In the genomic region with DNA sequence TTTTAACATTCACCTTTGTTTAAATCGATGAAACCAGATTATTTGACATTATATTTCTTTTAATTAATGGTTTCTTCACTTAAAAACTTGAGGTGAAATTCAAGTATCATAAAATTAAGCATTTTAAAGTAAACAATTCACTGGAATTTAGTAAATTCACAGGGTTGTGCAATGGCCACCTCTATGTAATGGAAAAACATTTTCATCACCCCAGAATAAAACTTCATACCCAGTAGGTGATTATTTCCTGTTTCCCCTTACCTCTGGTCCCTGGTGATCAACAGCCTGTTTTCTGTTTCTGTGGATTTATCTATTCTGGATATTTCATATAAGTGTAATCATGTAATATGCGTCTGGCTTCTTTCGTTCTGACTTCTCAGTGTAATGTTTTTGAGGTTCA, we compare ENCODE assay signal across 26 cellular contexts. TPM values are rescaled to one million over a fixed set of nuclear protein-coding genes. Genes with fewer than 3 reads are reported as not detected.
DNase-seq lines count a peak whose midpoint lies in the region; ATAC-seq and TF ChIP-seq lines count a peak whose summit lies in the region.
"Had no signal": no experiment of that assay in that cellular context is flagged by ENCODE, and none has a peak within 500 bp of the region (broad histone marks: within the 10 kb centered on the region; RNA-seq: fewer than 3 reads in every experiment).

No MANE protein-coding gene starts in this region.

- H3K23ac ChIP-seq in mesenchymal stem cell (ENCODE audit: low read length in 2 of 2): no peak overlapping the region

- no peak overlapping the region for H3K4ac ChIP-seq in mesenchymal stem cell (ENCODE audit: low read depth in 1 of 2, low read length in 2 of 2)

- peaks cover 48% of the 10 kb centered on the region for H3K36me3 Mint-ChIP-seq in activated CD8-positive, alpha-beta T cell treated with anti-CD3 and anti-CD28 coated beads for 36 hours (ENCODE audit: low read depth)
- H3K36me3 Mint-ChIP-seq in activated CD8-positive, alpha-beta T cell treated with anti-CD3 and anti-CD28 coated beads, Interleukin-2, amount 10 ng/mL, durations not matched to agents 7 days and 5 days (ENCODE audit: low read depth): peaks cover 49% of the 10 kb centered on the region
- H3K36me3 Mint-ChIP-seq in CD4-positive, alpha-beta T cell (ENCODE audit: low read depth): peaks cover 87% of the 10 kb centered on the region
- peaks cover 71% of the 10 kb centered on the region for H3K36me3 Mint-ChIP-seq in activated T-helper 2 cell treated with anti-CD3 and anti-CD28 coated beads, Interferon-gamma antibody, Interleukin-2, Interleukin-4, amounts not matched to agents 10 μg/mL and 5 μg/mL and 100 μg/mL, durations not matched to agents 14 hours and 24 hours and 36 hours (ENCODE audit: low read depth)

- H3K9ac ChIP-seq in mesenchymal stem cell (ENCODE audit: low read length): no peak overlapping the region
- H3K9ac ChIP-seq: BLaER1 had no signal

- H3K27me3 ChIP-seq in CD4-positive, alpha-beta T cell (ENCODE audit: control insufficient read depth, insufficient read depth, low read length): no peaks in the 10 kb centered on the region
- H3K27me3 ChIP-seq in mesenchymal stem cell (ENCODE audit: control insufficient read depth in 1 of 2, insufficient read depth in 1 of 2, low read length in 2 of 2): no peaks in the 10 kb centered on the region
- H3K27me3 ChIP-seq: BLaER1, tibial nerve had no signal

- H3K9me3 ChIP-seq in CD4-positive, alpha-beta T cell (ENCODE audit: control insufficient read depth, low read length): no peaks in the 10 kb centered on the region
- H3K9me3 ChIP-seq in mesenchymal stem cell (ENCODE audit: control insufficient read depth, low read length): no peaks in the 10 kb centered on the region
- H3K9me3 ChIP-seq: BLaER1, Caco-2, left ventricle myocardium inferior, tibial nerve had no signal

- H2BK120ac ChIP-seq in mesenchymal stem cell (ENCODE audit: low read depth, low read length): no peak overlapping the region

- H3K9me3 Mint-ChIP-seq in activated CD8-positive, alpha-beta T cell treated with anti-CD3 and anti-CD28 coated beads for 36 hours: no peaks in the 10 kb centered on the region
- no peaks in the 10 kb centered on the region for H3K9me3 Mint-ChIP-seq in activated CD8-positive, alpha-beta T cell treated with anti-CD3 and anti-CD28 coated beads, Interleukin-2, amount 10 ng/mL, durations not matched to agents 7 days and 5 days (ENCODE audit: insufficient read depth)
- H3K9me3 Mint-ChIP-seq in CD4-positive, alpha-beta T cell: no peaks in the 10 kb centered on the region
- no peaks in the 10 kb centered on the region for H3K9me3 Mint-ChIP-seq in activated T-helper 2 cell treated with anti-CD3 and anti-CD28 coated beads, Interferon-gamma antibody, Interleukin-2, Interleukin-4, amounts not matched to agents 10 μg/mL and 5 μg/mL and 100 μg/mL, durations not matched to agents 14 hours and 24 hours and 36 hours
- H3K9me3 Mint-ChIP-seq: mesothelial cell of epicardium; naive thymus-derived CD4-positive, alpha-beta T cell had no signal

- no peak for ATAC-seq in activated CD8-positive, alpha-beta T cell treated with anti-CD3 and anti-CD28 coated beads for 36 hours
- ATAC-seq in activated CD8-positive, alpha-beta T cell treated with anti-CD3 and anti-CD28 coated beads, Interleukin-2, amount 10 ng/mL, durations not matched to agents 7 days and 5 days: no peak
- ATAC-seq in CD4-positive, alpha-beta T cell (ENCODE audit: poor library complexity): no peak
- ATAC-seq: esophagus mucosa; HepG2; naive thymus-derived CD4-positive, alpha-beta T cell had no signal

- no peak overlapping the region for H2BK5ac ChIP-seq in mesenchymal stem cell (ENCODE audit: low read depth, low read length, poor library complexity, severe bottlenecking)

- peak overlapping the region; percentile 65 for H3K27ac Mint-ChIP-seq in activated CD8-positive, alpha-beta T cell treated with anti-CD3 and anti-CD28 coated beads for 36 hours
- H3K27ac Mint-ChIP-seq in activated CD8-positive, alpha-beta T cell treated with anti-CD3 and anti-CD28 coated beads, Interleukin-2, amount 10 ng/mL, durations not matched to agents 7 days and 5 days: no peak overlapping the region
- peak overlapping the region; percentile 1 for H3K27ac Mint-ChIP-seq in CD4-positive, alpha-beta T cell
- peak overlapping the region; percentile 89 for H3K27ac Mint-ChIP-seq in activated T-helper 2 cell treated with anti-CD3 and anti-CD28 coated beads, Interferon-gamma antibody, Interleukin-2, Interleukin-4, amounts not matched to agents 10 μg/mL and 5 μg/mL and 100 μg/mL, durations not matched to agents 14 hours and 24 hours and 36 hours
- H3K27ac Mint-ChIP-seq: mesothelial cell of epicardium had no signal

- H3K27me3 Mint-ChIP-seq in activated CD8-positive, alpha-beta T cell treated with anti-CD3 and anti-CD28 coated beads for 36 hours: no peaks in the 10 kb centered on the region
- H3K27me3 Mint-ChIP-seq in activated CD8-positive, alpha-beta T cell treated with anti-CD3 and anti-CD28 coated beads, Interleukin-2, amount 10 ng/mL, durations not matched to agents 7 days and 5 days (ENCODE audit: low read depth): no peaks in the 10 kb centered on the region
- H3K27me3 Mint-ChIP-seq in CD4-positive, alpha-beta T cell: no peaks in the 10 kb centered on the region
- no peaks in the 10 kb centered on the region for H3K27me3 Mint-ChIP-seq in activated T-helper 2 cell treated with anti-CD3 and anti-CD28 coated beads, Interferon-gamma antibody, Interleukin-2, Interleukin-4, amounts not matched to agents 10 μg/mL and 5 μg/mL and 100 μg/mL, durations not matched to agents 14 hours and 24 hours and 36 hours (ENCODE audit: low read depth)
- H3K27me3 Mint-ChIP-seq: naive thymus-derived CD4-positive, alpha-beta T cell had no signal

- no peak overlapping the region for H2AFZ ChIP-seq in mesenchymal stem cell (ENCODE audit: low read depth, low read length)

- H3K4me3 ChIP-seq in mesenchymal stem cell (ENCODE audit: insufficient read depth in 1 of 2, low read depth in 1 of 2, low read length in 2 of 2) (no peak overlapping the region), foreskin fibroblast (ENCODE audit: low read depth in 1 of 2, low read length in 2 of 2) (no peak overlapping the region)
- H3K4me3 ChIP-seq: BLaER1, left ventricle myocardium inferior, tibial nerve had no signal

- no peak overlapping the region for H2BK12ac ChIP-seq in mesenchymal stem cell (ENCODE audit: low read length in 2 of 2)

- peaks cover 5% of the 10 kb centered on the region for H3K79me1 ChIP-seq in mesenchymal stem cell (replicated peaks; ENCODE audit: low read length, poor library complexity, severe bottlenecking)

- no peak overlapping the region for H3K4me2 ChIP-seq in mesenchymal stem cell (ENCODE audit: low read length, poor library complexity, severe bottlenecking)
- H3K4me2 ChIP-seq: BLaER1 had no signal

- no peak overlapping the region for H3K4me3 Mint-ChIP-seq in activated CD8-positive, alpha-beta T cell treated with anti-CD3 and anti-CD28 coated beads for 36 hours
- H3K4me3 Mint-ChIP-seq in activated CD8-positive, alpha-beta T cell treated with anti-CD3 and anti-CD28 coated beads, Interleukin-2, amount 10 ng/mL, durations not matched to agents 7 days and 5 days: no peak overlapping the region
- no peak overlapping the region for H3K4me3 Mint-ChIP-seq in CD4-positive, alpha-beta T cell
- H3K4me3 Mint-ChIP-seq in activated T-helper 2 cell treated with anti-CD3 and anti-CD28 coated beads, Interferon-gamma antibody, Interleukin-2, Interleukin-4, amounts not matched to agents 10 μg/mL and 5 μg/mL and 100 μg/mL, durations not matched to agents 14 hours and 24 hours and 36 hours (ENCODE audit: low read depth): no peak overlapping the region
- H3K4me3 Mint-ChIP-seq: mesothelial cell of epicardium; naive thymus-derived CD4-positive, alpha-beta T cell had no signal

- intact Hi-C loops in activated CD8-positive, alpha-beta T cell treated with anti-CD3 and anti-CD28 coated beads for 36 hours (cut with micrococcal nuclease): no loop called here
- intact Hi-C loops in CD4-positive, alpha-beta T cell (cut with DNase I, micrococcal nuclease): no loop called here
- intact Hi-C loops in activated T-helper 2 cell treated with anti-CD3 and anti-CD28 coated beads, Interferon-gamma antibody, Interleukin-2, Interleukin-4, amounts not matched to agents 10 μg/mL and 5 μg/mL and 100 μg/mL, durations not matched to agents 14 hours and 24 hours and 36 hours (cut with micrococcal nuclease): no loop called here

- H3K27ac ChIP-seq in CD4-positive, alpha-beta T cell (ENCODE audit: low read depth, low read length): no peak overlapping the region
- no peak overlapping the region for H3K27ac ChIP-seq in mesenchymal stem cell (ENCODE audit: low read length, poor library complexity, severe bottlenecking)
- H3K27ac ChIP-seq: BLaER1, left ventricle myocardium inferior, tibial nerve had no signal

- no peak overlapping the region for H3K14ac ChIP-seq in mesenchymal stem cell (ENCODE audit: low read length in 2 of 2)

- no CpG with 5 or more reads among the region's 3 CpGs for WGBS in mesenchymal stem cell

- H3K4me1 Mint-ChIP-seq in activated CD8-positive, alpha-beta T cell treated with anti-CD3 and anti-CD28 coated beads for 36 hours (ENCODE audit: low read depth): peaks cover 42% of the 10 kb centered on the region
- H3K4me1 Mint-ChIP-seq in activated CD8-positive, alpha-beta T cell treated with anti-CD3 and anti-CD28 coated beads, Interleukin-2, amount 10 ng/mL, durations not matched to agents 7 days and 5 days (ENCODE audit: low read depth): peaks cover 20% of the 10 kb centered on the region
- peaks cover 30% of the 10 kb centered on the region for H3K4me1 Mint-ChIP-seq in CD4-positive, alpha-beta T cell (ENCODE audit: low read depth)
- H3K4me1 Mint-ChIP-seq in activated T-helper 2 cell treated with anti-CD3 and anti-CD28 coated beads, Interferon-gamma antibody, Interleukin-2, Interleukin-4, amounts not matched to agents 10 μg/mL and 5 μg/mL and 100 μg/mL, durations not matched to agents 14 hours and 24 hours and 36 hours (ENCODE audit: low read depth): peaks cover 23% of the 10 kb centered on the region
- H3K4me1 Mint-ChIP-seq: mesothelial cell of epicardium had no signal

- H4K8ac ChIP-seq in mesenchymal stem cell (ENCODE audit: low read length): no peak overlapping the region

- peaks cover 5 to 58% of the 10 kb centered on the region in 2 experiments for H3K36me3 ChIP-seq in mesenchymal stem cell (ENCODE audit: control insufficient read depth in 1 of 2, insufficient read depth in 2 of 2, low read depth in 1 of 2, low read length in 2 of 2)

- H4K91ac ChIP-seq in mesenchymal stem cell (ENCODE audit: low read length): no peak overlapping the region

- POLR2A ChIA-PET in activated CD8-positive, alpha-beta T cell treated with anti-CD3 and anti-CD28 coated beads for 36 hours (lab: Charles Lee): no interaction called here
- POLR2A ChIA-PET in activated CD8-positive, alpha-beta T cell treated with anti-CD3 and anti-CD28 coated beads, Interleukin-2, amount 10 ng/mL, durations not matched to agents 7 days and 5 days (lab: Charles Lee): no interaction called here
- POLR2A ChIA-PET in CD4-positive, alpha-beta T cell (lab: Charles Lee): interaction anchor here (0.6 to 1.1 kb wide), 2 partner anchors 9 to 11 kb away, joined by 3 read pairs; no protein-coding TSS in a partner anchor

- no peak for TF ChIP-seq CTCF in activated CD8-positive, alpha-beta T cell treated with anti-CD3 and anti-CD28 coated beads for 36 hours (IDR thresholded peaks at IDR 0.05)
- TF ChIP-seq CTCF in CD4-positive, alpha-beta T cell (IDR thresholded peaks at IDR 0.05): no peak
- TF ChIP-seq CTCF in foreskin fibroblast (IDR thresholded peaks at IDR 0.05; ENCODE audit: low read depth, low read length): no peak

- H2AK5ac ChIP-seq in mesenchymal stem cell (ENCODE audit: low read length, severe bottlenecking): no peak overlapping the region

- no peak for DNase-seq in activated CD8-positive, alpha-beta T cell treated with anti-CD3 and anti-CD28 coated beads for 36 hours
- no peak for DNase-seq in activated CD8-positive, alpha-beta T cell treated with anti-CD3 and anti-CD28 coated beads, Interleukin-2, amount 10 ng/mL, durations not matched to agents 7 days and 5 days
- no peak for DNase-seq in CD4-positive, alpha-beta T cell
- DNase-seq in activated T-helper 2 cell treated with anti-CD3 and anti-CD28 coated beads, Interferon-gamma antibody, Interleukin-2, Interleukin-4, amounts not matched to agents 10 μg/mL and 5 μg/mL and 100 μg/mL, durations not matched to agents 14 hours and 24 hours and 36 hours (ENCODE audit: low spot score): no peak
- DNase-seq in mesenchymal stem cell: peak; percentile 13
- DNase-seq in AG08395 (ENCODE audit: low spot score): no peak
- no peak for DNase-seq in foreskin fibroblast
- no peak for DNase-seq in inferior parietal cortex (ENCODE audit: extremely low spot score)
- DNase-seq: ACHN; activated effector memory CD4-positive, alpha-beta T cell treated with anti-CD3 and anti-CD28 coated beads, Interleukin-2, amount 50 U/mL, for 16 hours; amniotic stem cell; Caco-2; DMS79; GF-D8; H7; left ventricle myocardium inferior; MV-4-11; naive thymus-derived CD4-positive, alpha-beta T cell; NCI-H1436 treated with DMSO at 0.1 percent for 48 hours; NCI-H774; stimulated activated CD4-positive, alpha-beta T cell treated with anti-CD3 and anti-CD28 coated beads, Interleukin-15, amount 100 ng/mL, for 24 hours had no signal

- no peak overlapping the region for H2BK15ac ChIP-seq in mesenchymal stem cell (ENCODE audit: low read depth, poor library complexity, severe bottlenecking)

- CTCF ChIA-PET in activated CD8-positive, alpha-beta T cell treated with anti-CD3 and anti-CD28 coated beads for 36 hours (lab: Charles Lee): no interaction called here
- CTCF ChIA-PET in activated CD8-positive, alpha-beta T cell treated with anti-CD3 and anti-CD28 coated beads, Interleukin-2, amount 10 ng/mL, durations not matched to agents 7 days and 5 days (lab: Charles Lee): interaction anchor here (0.8 kb wide), 1 partner anchor 250 kb away, joined by 3 read pairs; no protein-coding TSS in a partner anchor
- CTCF ChIA-PET in CD4-positive, alpha-beta T cell (lab: Charles Lee): interaction anchor here (1.1 kb wide), 1 partner anchor 32 kb away, joined by 5 read pairs; no protein-coding TSS in a partner anchor

- H3K4me1 ChIP-seq in mesenchymal stem cell (ENCODE audit: control insufficient read depth, insufficient read depth, low read depth, low read length): no peaks in the 10 kb centered on the region
- H3K4me1 ChIP-seq: BLaER1, left ventricle myocardium inferior had no signal

- no peak overlapping the region for H3K18ac ChIP-seq in mesenchymal stem cell (ENCODE audit: low read depth in 1 of 2, low read length in 2 of 2)

RNA-seq across cellular contexts. Expression of a gene that starts 27.2 kb away (rescaled TPM):
- total RNA-seq in activated CD8-positive, alpha-beta T cell treated with anti-CD3 and anti-CD28 coated beads for 36 hours: 100 to 1,000 TPM; 229 to 232 TPM
- total RNA-seq in activated CD8-positive, alpha-beta T cell treated with anti-CD3 and anti-CD28 coated beads, Interleukin-2, amount 10 ng/mL, durations not matched to agents 7 days and 5 days: 100 to 1,000 TPM; 106 to 108 TPM
- 10 to 100 TPM; 42.2 to 44.7 TPM for total RNA-seq in CD4-positive, alpha-beta T cell
- 223 and 229 TPM in 2 replicates for total RNA-seq in activated T-helper 2 cell treated with anti-CD3 and anti-CD28 coated beads, Interferon-gamma antibody, Interleukin-2, Interleukin-4, amounts not matched to agents 10 μg/mL and 5 μg/mL and 100 μg/mL, durations not matched to agents 14 hours and 24 hours and 36 hours
- 154 TPM for polyA plus RNA-seq in mesenchymal stem cell (2013, experiment 1 of 2)
- 164 TPM for polyA plus RNA-seq in mesenchymal stem cell (2013, experiment 2 of 2)

RNA-seq across cellular contexts. Expression of a gene that starts 52.7 kb away (rescaled TPM):
- 10 to 100 TPM; 27.0 to 31.1 TPM for total RNA-seq in activated CD8-positive, alpha-beta T cell treated with anti-CD3 and anti-CD28 coated beads for 36 hours
- 10 to 100 TPM; 27.2 to 29.5 TPM for total RNA-seq in activated CD8-positive, alpha-beta T cell treated with anti-CD3 and anti-CD28 coated beads, Interleukin-2, amount 10 ng/mL, durations not matched to agents 7 days and 5 days
- 10 to 100 TPM; 17.7 to 20.1 TPM for total RNA-seq in CD4-positive, alpha-beta T cell
- 35.7 and 39.3 TPM in 2 replicates for total RNA-seq in activated T-helper 2 cell treated with anti-CD3 and anti-CD28 coated beads, Interferon-gamma antibody, Interleukin-2, Interleukin-4, amounts not matched to agents 10 μg/mL and 5 μg/mL and 100 μg/mL, durations not matched to agents 14 hours and 24 hours and 36 hours
- 37.4 TPM for polyA plus RNA-seq in mesenchymal stem cell (2013, experiment 1 of 2)
- 36.9 TPM for polyA plus RNA-seq in mesenchymal stem cell (2013, experiment 2 of 2)
